In genomic region chr2:113135354-113135753, GRCh38 we compare ENCODE assay signal across 14 cellular contexts. TPM values are rescaled to one million over a fixed set of nuclear protein-coding genes. Genes with fewer than 3 reads are reported as not detected.
"Had no signal": no experiment of that assay in that cellular context is flagged by ENCODE, and none has a peak within 500 bp of the region (broad histone marks: within the 10 kb centered on the region; RNA-seq: fewer than 3 reads in every experiment).

No MANE protein-coding gene starts in this region.

- H3K27me3 Mint-ChIP-seq: central memory CD8-positive, alpha-beta T cell; stimulated activated memory B cell treated with anti-CD40 and anti-IgM and Interleukin-4, amounts not matched to agents 10 μg/mL and 1 μg/mL and 100 μg/mL, for 72 hours; T-cell had no signal

- H3K36me3 ChIP-seq: brain microvascular endothelial cell, neural progenitor cell, pancreas had no signal

- H3K9me3 Mint-ChIP-seq: activated naive CD8-positive, alpha-beta T cell treated with anti-CD3 and anti-CD28 coated beads, Interleukin-2, amount 10 ng/mL, durations not matched to agents 7 days and 5 days; central memory CD8-positive, alpha-beta T cell; neural progenitor cell; stimulated activated memory B cell treated with anti-CD40 and anti-IgM and Interleukin-4, amounts not matched to agents 10 μg/mL and 1 μg/mL and 100 μg/mL, for 72 hours; T-cell had no signal

- H3K27me3 ChIP-seq: neural progenitor cell, pancreas had no signal

- H3K36me3 Mint-ChIP-seq: activated naive CD8-positive, alpha-beta T cell treated with anti-CD3 and anti-CD28 coated beads, Interleukin-2, amount 10 ng/mL, durations not matched to agents 7 days and 5 days; neural progenitor cell; stimulated activated memory B cell treated with anti-CD40 and anti-IgM and Interleukin-4, amounts not matched to agents 10 μg/mL and 1 μg/mL and 100 μg/mL, for 72 hours; T-cell had no signal

- DNase-seq: activated CD4-positive, alpha-beta T cell treated with anti-CD3 and anti-CD28 coated beads, Interleukin-2, amount 50 U/mL, for 4 hours; activated naive CD8-positive, alpha-beta T cell treated with anti-CD3 and anti-CD28 coated beads, Interleukin-2, amount 10 ng/mL, durations not matched to agents 7 days and 5 days; brain microvascular endothelial cell; cortex of kidney; left colon; midbrain; pancreas; T-cell had no signal

- H3K27ac Mint-ChIP-seq: activated naive CD8-positive, alpha-beta T cell treated with anti-CD3 and anti-CD28 coated beads, Interleukin-2, amount 10 ng/mL, durations not matched to agents 7 days and 5 days; neural progenitor cell; stimulated activated memory B cell treated with anti-CD40 and anti-IgM and Interleukin-4, amounts not matched to agents 10 μg/mL and 1 μg/mL and 100 μg/mL, for 72 hours; T-cell had no signal

- H3K4me3 ChIP-seq: neural progenitor cell, pancreas had no signal

- H3K9ac ChIP-seq: neural progenitor cell had no signal

- H3K4me2 ChIP-seq: neural progenitor cell had no signal

- H2AFZ ChIP-seq: neural progenitor cell had no signal

- H3K27ac ChIP-seq: brain microvascular endothelial cell, neural progenitor cell, pancreas had no signal

- H3K4me3 Mint-ChIP-seq: activated naive CD8-positive, alpha-beta T cell treated with anti-CD3 and anti-CD28 coated beads, Interleukin-2, amount 10 ng/mL, durations not matched to agents 7 days and 5 days; central memory CD8-positive, alpha-beta T cell; neural progenitor cell; stimulated activated memory B cell treated with anti-CD40 and anti-IgM and Interleukin-4, amounts not matched to agents 10 μg/mL and 1 μg/mL and 100 μg/mL, for 72 hours; T-cell had no signal

- H3K4me1 ChIP-seq: neural progenitor cell had no signal

- ATAC-seq: left colon; pancreas; stimulated activated memory B cell treated with anti-CD40 and anti-IgM and Interleukin-4, amounts not matched to agents 10 μg/mL and 1 μg/mL and 100 μg/mL, for 72 hours; T-cell had no signal

- H3K9me3 ChIP-seq: pancreas had no signal

RNA-seq across cellular contexts. Expression of gene IL1RN, which starts 8.0 kb away (rescaled TPM):
- total RNA-seq: lung microvascular endothelial cell, myocyte, renal cortical epithelial cell, T-cell had no signal
